In genomic region chr18:21241224-21242131, GRCh38 we compare ENCODE assay signal across 8 cellular contexts. TPM values are rescaled to one million over a fixed set of nuclear protein-coding genes. Genes with fewer than 3 reads are reported as not detected.
DNase-seq lines count a peak whose midpoint lies in the region; ATAC-seq and TF ChIP-seq lines count a peak whose summit lies in the region.

No MANE protein-coding gene starts in this region.

- no peaks in the 10 kb centered on the region for H3K9me3 ChIP-seq in psoas muscle

- peaks cover 0 to 2% (median 0%) of the 10 kb centered on the region in 3 donors for H3K27me3 ChIP-seq in psoas muscle (ENCODE audit: insufficient read depth in 3 of 3, low read length in 2 of 3)

- peaks cover 3% of the 10 kb centered on the region for H3K4me1 ChIP-seq in psoas muscle

- H3K27me3 Mint-ChIP-seq in glutamatergic neuron (ENCODE audit: unreplicated experiment) (peaks cover 16% of the 10 kb centered on the region), immature natural killer cell (ENCODE audit: low read depth in 3 of 3) (peaks cover 21 to 35% (median 24%) of the 10 kb centered on the region in 3 donors)

- no peaks in the 10 kb centered on the region for H3K36me3 Mint-ChIP-seq in glutamatergic neuron (ENCODE audit: unreplicated experiment)
- peaks cover 0 to 7% (median 0%) of the 10 kb centered on the region in 3 donors for H3K36me3 Mint-ChIP-seq in immature natural killer cell

- WGBS in psoas muscle, 3 donors = 2% methylated on average over 53 to 67 of the region's 69 CpGs

- H3K27ac Mint-ChIP-seq in glutamatergic neuron (ENCODE audit: unreplicated experiment) (no peak overlapping the region), immature natural killer cell (no peak overlapping the region)

- peak overlapping the region; percentile 78 for H3K4me3 Mint-ChIP-seq in glutamatergic neuron (ENCODE audit: unreplicated experiment)
- H3K4me3 Mint-ChIP-seq in immature natural killer cell = no peak overlapping the region

- H3K4me1 Mint-ChIP-seq in glutamatergic neuron (ENCODE audit: low read depth, unreplicated experiment) (peaks cover 3% of the 10 kb centered on the region), immature natural killer cell (peaks cover 6 to 7% of the 10 kb centered on the region in 2 donors)

- H3K36me3 ChIP-seq in psoas muscle (ENCODE audit: insufficient read depth in 1 of 2, low read depth in 1 of 2) = no peaks in the 10 kb centered on the region

- H3K9me3 Mint-ChIP-seq in glutamatergic neuron (ENCODE audit: unreplicated experiment) (peaks cover 9% of the 10 kb centered on the region), immature natural killer cell (peaks cover 0 to 5% (median 0%) of the 10 kb centered on the region in 6 donors)

- TF ChIP-seq CTCF in glutamatergic neuron (IDR thresholded peaks at IDR 0.05; ENCODE audit: partially characterized antibody, unreplicated experiment) = no peak
- TF ChIP-seq CTCF in psoas muscle (IDR thresholded peaks at IDR 0.05) = no peak

- ATAC-seq in psoas muscle (peak; percentile 20 to 63 (median 48)), HG02642 (IDR thresholded peaks at IDR 0.05; ENCODE audit: poor library complexity, unreplicated experiment) (no peak)

- intact Hi-C loops in psoas muscle (cut with DNase I) = loop anchor here (5.0 to 10.0 kb wide), 2 partner anchors 201 to 203 kb away; no protein-coding TSS in a partner anchor

- H3K27ac ChIP-seq in psoas muscle = no peak overlapping the region

- DNase-seq in EH (ENCODE audit: low read depth) (peak; percentile 11), NCI-H774 (lab: John Stamatoyannopoulos, UW) (peak; percentile 32), glutamatergic neuron (peak; percentile 42), psoas muscle (peak; percentile 21 to 59), COLO829 (ENCODE audit: low spot score) (no peak), immature natural killer cell (no peak), DMS153 treated with DMSO at 0.1 percent for 48 hours (lab: John Stamatoyannopoulos, UW; ENCODE audit: unreplicated experiment) (no peak)

- H3K4me3 ChIP-seq in psoas muscle = peak overlapping the region; percentile 87

RNA-seq across cellular contexts. Expression of gene GREB1L, which starts 0.6 kb away (rescaled TPM):
- total RNA-seq in glutamatergic neuron (ENCODE audit: unreplicated experiment) (154 TPM), psoas muscle (10 to 100 TPM in 2 of 4 donors, 1 to 10 TPM in 2; 7.8 to 11.3 (median 9.6) TPM)
- polyA plus RNA-seq in psoas muscle (1 to 10 TPM in 2 of 3 donors, under 1 TPM in 1; 0.59 to 8.9 (median 2.2) TPM), immature natural killer cell (under 1 TPM in 1 of 3 donors, not detected in 2; 0.21 TPM)

Comparison
In these comparisons a context has a peak if more than half of its experiments do, and no peak if none do; other contexts are left out.
1. DNase-seq: peak in EH (single experiment), NCI-H774 (single experiment), glutamatergic neuron (single experiment) and psoas muscle (2 of 2); none in COLO829 (single experiment), immature natural killer cell (0 of 3) and DMS153 treated with DMSO at 0.1 percent for 48 hours (single experiment).
2. RNA of gene GREB1L, which starts 0.6 kb away (total RNA-seq): 154 TPM in glutamatergic neuron (single experiment); 7.8 to 11.3 TPM in psoas muscle; every median in the first group is over 10 times any median in the second.